12 cellular contexts compared by ENCODE assay signal in genomic region chr1:64042331-64043100, GRCh38.
DNase-seq lines count a peak whose midpoint lies in the region; ATAC-seq and TF ChIP-seq lines count a peak whose summit lies in the region.
"Had no signal": no experiment of that assay in that cellular context is flagged by ENCODE, and none has a peak within 500 bp of the region (broad histone marks: within the 10 kb centered on the region; RNA-seq: fewer than 3 reads in every experiment).

No MANE protein-coding gene starts in this region.

- H3K27me3 ChIP-seq in PC-9 (ENCODE audit: insufficient read depth, low read depth) (no peaks in the 10 kb centered on the region), parathyroid adenoma (ENCODE audit: control insufficient read depth, insufficient read depth, low read length) (no peaks in the 10 kb centered on the region)

- H3K4me1 ChIP-seq in PC-9 (replicated peaks; ENCODE audit: insufficient read depth) (peaks cover 58% of the 10 kb centered on the region), parathyroid adenoma (peaks cover 30% of the 10 kb centered on the region)

- H3K9me3 ChIP-seq in PC-9 (ENCODE audit: insufficient read depth, low read depth) (peaks cover 4% of the 10 kb centered on the region; the same call in 1 of the 2 replicates), parathyroid adenoma (ENCODE audit: control insufficient read depth, low read length) (no peaks in the 10 kb centered on the region)

- no peaks in the 10 kb centered on the region for H3K9me2 ChIP-seq in PC-9 (ENCODE audit: insufficient read depth)

- H2AFZ ChIP-seq in PC-9: no peak overlapping the region
- peak overlapping the region; percentile 50 for H2AFZ ChIP-seq in parathyroid adenoma
- H2AFZ ChIP-seq: GM23338 had no signal

- H3K79me2 ChIP-seq in PC-9 (ENCODE audit: low read depth) (peaks cover 35% of the 10 kb centered on the region), parathyroid adenoma (no peaks in the 10 kb centered on the region)

- peak overlapping the region; percentile 53 for H3K4me2 ChIP-seq in PC-9
- H3K4me2 ChIP-seq in parathyroid adenoma (ENCODE audit: low read length): peak overlapping the region; percentile 59
- H3K4me2 ChIP-seq: GM23338 had no signal

- H3K4me3 ChIP-seq in PC-9 (no peak overlapping the region), fibroblast of mammary gland (ENCODE audit: control insufficient read depth, low read depth, low read length) (no peak overlapping the region), parathyroid adenoma (ENCODE audit: low read depth, low read length) (peak overlapping the region; percentile 34)
- H3K4me3 ChIP-seq: GM23338 had no signal

- ATAC-seq in HG03039 (IDR thresholded peaks at IDR 0.05; ENCODE audit: unreplicated experiment) (no peak), HG03342 (IDR thresholded peaks at IDR 0.05; ENCODE audit: unreplicated experiment) (no peak)
- ATAC-seq: GM23338; left lobe of liver; stimulated activated memory B cell treated with anti-CD40 and anti-IgM and Interleukin-4, amounts not matched to agents 10 μg/mL and 1 μg/mL and 100 μg/mL, for 72 hours had no signal

- peaks cover 37% of the 10 kb centered on the region for H3F3A ChIP-seq in PC-9 (ENCODE audit: insufficient read depth, low read depth)

- no peaks in the 10 kb centered on the region for H3K36me3 ChIP-seq in PC-9 (ENCODE audit: low read depth)
- H3K36me3 ChIP-seq in parathyroid adenoma (ENCODE audit: control insufficient read depth, insufficient read depth, low read length): no peaks in the 10 kb centered on the region

- intact Hi-C loops in PC-9 (cut with micrococcal nuclease; ENCODE audit: unreplicated experiment): no loop called here

- H3K27ac ChIP-seq in PC-9: peak overlapping the region; percentile 51
- peak overlapping the region; percentile 91 for H3K27ac ChIP-seq in parathyroid adenoma

- POLR2A ChIA-PET in PC-9 (lab: Charles Lee; ENCODE audit: unreplicated experiment): interaction anchor here (0.6 kb wide), 1 partner anchor 562 kb away, joined by 5 read pairs; no protein-coding TSS in a partner anchor

- no peak overlapping the region for H3K9ac ChIP-seq in parathyroid adenoma

- DNase-seq in AG08396 (ENCODE audit: low spot score) (peak; percentile 63), PC-9 (peak in 1 of 2 experiments; percentile 59), fibroblast of mammary gland (ENCODE audit: low read depth) (peak; percentile 100), SW480 (ENCODE audit: low spot score) (no peak)
- no peak for DNase-seq in stimulated activated CD4-positive, alpha-beta T cell treated with anti-CD3 and anti-CD28 coated beads, Interleukin-1b, Interleukin-23, amount 100 ng/mL, for 48 hours
- DNase-seq: DND-41 had no signal

- no peak for TF ChIP-seq CTCF in PC-9 (conservative IDR thresholded peaks at IDR 0.05)
- no peak for TF ChIP-seq CTCF in fibroblast of mammary gland (conservative IDR thresholded peaks at IDR 0.05; ENCODE audit: control insufficient read depth, insufficient read depth, low read depth, low read length)
- TF ChIP-seq CTCF in parathyroid adenoma (IDR thresholded peaks at IDR 0.05): no peak

- no peaks in the 10 kb centered on the region; the same call in 1 of the 2 replicates for H4K20me1 ChIP-seq in PC-9 (ENCODE audit: insufficient read depth)

- no TSS peak for BruUV-seq in PC-9 (replicated peaks; lab: Mats Ljungman, UMichigan)

- CTCF ChIA-PET in PC-9 (lab: Charles Lee): no interaction called here

Comparison
In these comparisons a context has a peak if more than half of its experiments do, and no peak if none do; other contexts are left out.
1. DNase-seq: peak in AG08396 (single experiment) and fibroblast of mammary gland (single experiment); none in stimulated activated CD4-positive, alpha-beta T cell treated with anti-CD3 and anti-CD28 coated beads, Interleukin-1b, Interleukin-23, amount 100 ng/mL, for 48 hours (single experiment) and SW480 (single experiment).